8 cellular contexts compared by ENCODE assay signal in genomic region chr5:159263569-159263905, GRCh38. TPM values are rescaled to one million over a fixed set of nuclear protein-coding genes. Genes with fewer than 3 reads are reported as not detected.
DNase-seq lines count a peak whose midpoint lies in the region; ATAC-seq and TF ChIP-seq lines count a peak whose summit lies in the region.

No MANE protein-coding gene starts in this region.

- peak; percentile 8 for ATAC-seq in HG03571 (IDR thresholded peaks at IDR 0.05; ENCODE audit: unreplicated experiment)
- ATAC-seq in aorta (ENCODE audit: low FRiP score) = no peak

- peak overlapping the region; percentile 72 for H3K18ac ChIP-seq in mesendoderm (ENCODE audit: low read length)

- no peak overlapping the region for H2BK15ac ChIP-seq in mesendoderm (replicated peaks; ENCODE audit: low read depth)

- no CpG with 5 or more reads among the region's 10 CpGs for WGBS in mesendoderm (ENCODE audit: extremely low coverage, insufficient coverage, low lambda C conversion rate)
- 1% methylated on average over 10 of the region's 10 CpGs for WGBS in aorta, 2 donors

- no peak overlapping the region for H2BK5ac ChIP-seq in mesendoderm (ENCODE audit: low read length)

- H3K4ac ChIP-seq in mesendoderm (ENCODE audit: low read depth, low read length) = peak overlapping the region; percentile 76

- peak overlapping the region; percentile 90 to 92 for H3K27ac ChIP-seq in breast epithelium
- H3K27ac ChIP-seq in mesendoderm (ENCODE audit: low read depth, low read length) = no peak overlapping the region
- H3K27ac ChIP-seq in aorta (ENCODE audit: low read depth in 1 of 2, low read length in 2 of 2) = peak overlapping the region in 1 of 2 donors; percentile 76

- H4K5ac ChIP-seq in mesendoderm (ENCODE audit: low read length) = no peak overlapping the region

- H3K27me3 ChIP-seq in breast epithelium (no peaks in the 10 kb centered on the region), mesendoderm (ENCODE audit: insufficient read depth, low read length, poor library complexity) (no peaks in the 10 kb centered on the region), aorta (ENCODE audit: control insufficient read depth in 1 of 2, insufficient read depth in 2 of 2, low read length in 1 of 2) (no peaks in the 10 kb centered on the region)

- peak overlapping the region; percentile 99 for H3K56ac ChIP-seq in mesendoderm (ENCODE audit: low read length)

- peaks cover 10% of the 10 kb centered on the region for H3K79me1 ChIP-seq in mesendoderm (ENCODE audit: low read length)

- H3K23ac ChIP-seq in mesendoderm (ENCODE audit: low read length) = peak overlapping the region; percentile 73

- no peak overlapping the region for H2AK5ac ChIP-seq in mesendoderm (ENCODE audit: low read length)

- H3K4me3 ChIP-seq in breast epithelium (peak overlapping the region; percentile 85 to 98 (median 90)), mesendoderm (ENCODE audit: low read length) (peak overlapping the region; percentile 98), aorta (ENCODE audit: low read length in 2 of 2) (peak overlapping the region; percentile 63 to 92)

- intact Hi-C loops in breast epithelium (cut with DNase I; ENCODE audit: low total_unique reads) (loop anchor here (5.0 kb wide), 1 partner anchor 1356 kb away; no protein-coding TSS in a partner anchor), aorta (cut with DNase I) (loop anchor here (5.0 kb wide), 2 partner anchors 56 to 106 kb away; partner anchors contain the start of gene RNF145 (in 2 of the 2))

- no peak for TF ChIP-seq CTCF in breast epithelium (IDR thresholded peaks at IDR 0.05)

- H3K36me3 ChIP-seq in breast epithelium (no peaks in the 10 kb centered on the region), mesendoderm (ENCODE audit: control insufficient read depth, insufficient read depth, low read length) (no peaks in the 10 kb centered on the region), aorta (ENCODE audit: control insufficient read depth in 1 of 2, insufficient read depth in 2 of 2, low read length in 1 of 2) (no peaks in the 10 kb centered on the region)

- H3K9ac ChIP-seq in mesendoderm (ENCODE audit: low read length) = peak overlapping the region; percentile 96

- peaks cover 10% of the 10 kb centered on the region for H3K79me2 ChIP-seq in mesendoderm (ENCODE audit: control insufficient read depth, insufficient read depth, low read length)

- H2BK120ac ChIP-seq in mesendoderm (ENCODE audit: low read depth, low read length) = no peak overlapping the region

- DNase-seq in stimulated activated naive CD4-positive, alpha-beta T cell (lab: John Stamatoyannopoulos, UW) = peak in 4 of 6 experiments; percentile 11 to 68 (median 38)
- DNase-seq in stimulated activated naive CD4-positive, alpha-beta T cell treated with Interleukin-2 at 50 U/mL for 16 hours (lab: John Stamatoyannopoulos, UW) = no peak
- DNase-seq in breast epithelium (ENCODE audit: low spot score in 2 of 2) (no peak), mesendoderm (no peak), aorta (no peak), GM19238 (ENCODE audit: insufficient read length, low spot score) (no peak), kidney glomerular epithelial cell (lab: John Stamatoyannopoulos, UW) (no peak)

- peak overlapping the region; percentile 69 for H3K4me2 ChIP-seq in mesendoderm (ENCODE audit: low read length)

- H3K4me1 ChIP-seq in breast epithelium = no peaks in the 10 kb centered on the region
- H3K4me1 ChIP-seq in mesendoderm (ENCODE audit: control insufficient read depth, low read depth, low read length) = peaks cover 2% of the 10 kb centered on the region
- H3K4me1 ChIP-seq in aorta (ENCODE audit: control insufficient read depth in 1 of 2, insufficient read depth in 2 of 2, low read length in 2 of 2) = peaks cover 0 to 1% of the 10 kb centered on the region in 2 donors

- no peaks in the 10 kb centered on the region for H3K9me3 ChIP-seq in breast epithelium
- H3K9me3 ChIP-seq in aorta (ENCODE audit: control insufficient read depth, low read length) = no peaks in the 10 kb centered on the region

- H4K8ac ChIP-seq in mesendoderm (ENCODE audit: low read depth, low read length) = no peak overlapping the region

- no peak for TF ChIP-seq POLR2A in breast epithelium (IDR thresholded peaks at IDR 0.05)

RNA-seq across cellular contexts. Expression of gene UBLCP1, which starts 0.4 kb away (rescaled TPM):
- total RNA-seq in breast epithelium = 10 to 100 TPM; 17.0 to 29.5 (median 24.3) TPM
- 52.4 TPM for polyA plus RNA-seq in mesendoderm (2013, experiment 1 of 2)
- 54.1 TPM for polyA plus RNA-seq in mesendoderm (2013, experiment 2 of 2)
- total RNA-seq in aorta = 10 to 100 TPM; 20.0 to 23.5 TPM
- polyA plus RNA-seq in aorta = 10 to 100 TPM; 17.9 to 22.2 TPM

RNA-seq across cellular contexts. Expression of gene RNF145, which starts 54.2 kb away (rescaled TPM):
- total RNA-seq in breast epithelium (10 to 100 TPM; 40.5 to 68.2 (median 41.3) TPM), aorta (10 to 100 TPM; 44.8 to 67.8 TPM)
- polyA plus RNA-seq in mesendoderm (2013, experiment 1 of 2) = 64.9 TPM
- polyA plus RNA-seq in mesendoderm (2013, experiment 2 of 2) = 62.8 TPM
- 10 to 100 TPM; 17.9 to 44.2 TPM for polyA plus RNA-seq in aorta

Comparison
In these comparisons a context has a peak if more than half of its experiments do, and no peak if none do; other contexts are left out.
1. DNase-seq: peak in stimulated activated naive CD4-positive, alpha-beta T cell (4 of 6); none in stimulated activated naive CD4-positive, alpha-beta T cell treated with Interleukin-2 at 50 U/mL for 16 hours (single experiment), breast epithelium (0 of 2), mesendoderm (single experiment), aorta (0 of 2), GM19238 (single experiment) and kidney glomerular epithelial cell (single experiment).
2. Peak in every context shown above with its lines, with median percentiles within 50 percentile points of each other: H3K4me3 ChIP-seq.